25 cellular contexts compared by ENCODE assay signal in genomic region chr22:43625242-43625641, GRCh38.
"Had no signal": no experiment of that assay in that cellular context is flagged by ENCODE, and none has a peak within 500 bp of the region (broad histone marks: within the 10 kb centered on the region; RNA-seq: fewer than 3 reads in every experiment).

No MANE protein-coding gene starts in this region.

- H3K36me3 ChIP-seq: breast epithelium, gastrocnemius medialis, heart left ventricle, left lung, sigmoid colon, thoracic aorta, upper lobe of left lung had no signal

- H3K4me1 Mint-ChIP-seq: activated B cell treated with CpG ODN at 0.5 μM for 24 hours; nephron; stimulated activated naive B cell treated with anti-CD40 and anti-IgM and Interleukin-4, amounts not matched to agents 10 μg/mL and 1 μg/mL and 100 μg/mL, for 72 hours had no signal

- DNase-seq: activated B cell treated with CpG ODN at 0.5 μM for 24 hours; activated CD4-positive, alpha-beta memory T cell treated with anti-CD3 and anti-CD28 coated beads for 36 hours; activated CD4-positive, alpha-beta T cell treated with anti-CD3 and anti-CD28 coated beads for 4 hours; activated gamma-delta T cell treated with Interleukin-2 at 50 U/mL for 16 hours; activated T-cell treated with anti-CD3 and anti-CD28 coated beads for 4 hours; cerebellar nuclear complex; effector CD8-positive, alpha-beta T cell; gastrocnemius medialis; heart left ventricle; kidney; left lung; midbrain; nucleus accumbens; posterior cingulate gyrus; sigmoid colon; stimulated activated CD4-positive, alpha-beta T cell treated with anti-CD3 and anti-CD28 coated beads, Interleukin-4, amount 100 ng/mL, for 4 hours; stimulated activated naive B cell treated with anti-CD40 and anti-IgM and Interleukin-4, amounts not matched to agents 10 μg/mL and 1 μg/mL and 100 μg/mL, for 72 hours; upper lobe of left lung had no signal

- H3K27me3 ChIP-seq: breast epithelium, gastrocnemius medialis, heart left ventricle, left lung, sigmoid colon, upper lobe of left lung had no signal

- H3K9me3 Mint-ChIP-seq: activated T-helper 1 cell treated with anti-CD3 and anti-CD28 coated beads, Interleukin-12 subunit alpha, Interleukin-12 subunit beta, Interleukin-2, Interleukin-4 antibody, amounts not matched to agents 30 ng/mL and 10 ng/mL and 1 ng/mL, durations not matched to agents 14 hours and 24 hours and 36 hours had no signal

- H3K27ac ChIP-seq: gastrocnemius medialis, heart left ventricle, left lung, sigmoid colon, thoracic aorta, upper lobe of left lung had no signal

- H3K27me3 Mint-ChIP-seq: activated B cell treated with CpG ODN at 0.5 μM for 24 hours; activated naive CD8-positive, alpha-beta T cell; dendritic cell treated with granulocyte-macrophage colony-stimulating factor and Interleukin-4, amounts not matched to agents 40 ng/mL and 50 ng/mL, for 4 days had no signal

- H3K4me3 Mint-ChIP-seq: activated B cell treated with CpG ODN at 0.5 μM for 24 hours; activated CD4-positive, alpha-beta memory T cell treated with anti-CD3 and anti-CD28 coated beads for 36 hours; activated naive CD8-positive, alpha-beta T cell; activated T-helper 1 cell treated with anti-CD3 and anti-CD28 coated beads, Interleukin-12 subunit alpha, Interleukin-12 subunit beta, Interleukin-2, Interleukin-4 antibody, amounts not matched to agents 30 ng/mL and 10 ng/mL and 1 ng/mL, durations not matched to agents 14 hours and 24 hours and 36 hours; dendritic cell treated with granulocyte-macrophage colony-stimulating factor and Interleukin-4, amounts not matched to agents 40 ng/mL and 50 ng/mL, for 4 days; nephron; stimulated activated naive B cell treated with anti-CD40 and anti-IgM and Interleukin-4, amounts not matched to agents 10 μg/mL and 1 μg/mL and 100 μg/mL, for 72 hours had no signal

- H3K4me1 ChIP-seq: breast epithelium, gastrocnemius medialis, left lung, sigmoid colon, upper lobe of left lung had no signal

- H3K9me3 ChIP-seq: gastrocnemius medialis, sigmoid colon, thoracic aorta, upper lobe of left lung had no signal

- ATAC-seq: esophagus mucosa; gastrocnemius medialis; heart left ventricle; left lung; stimulated activated naive B cell treated with anti-CD40 and anti-IgM and Interleukin-4, amounts not matched to agents 10 μg/mL and 1 μg/mL and 100 μg/mL, for 72 hours had no signal

- H3K36me3 Mint-ChIP-seq: activated CD4-positive, alpha-beta memory T cell treated with anti-CD3 and anti-CD28 coated beads for 36 hours; activated naive CD8-positive, alpha-beta T cell; stimulated activated naive B cell treated with anti-CD40 and anti-IgM and Interleukin-4, amounts not matched to agents 10 μg/mL and 1 μg/mL and 100 μg/mL, for 72 hours had no signal

- H3K27ac Mint-ChIP-seq: activated B cell treated with CpG ODN at 0.5 μM for 24 hours; activated CD4-positive, alpha-beta memory T cell treated with anti-CD3 and anti-CD28 coated beads for 36 hours; activated naive CD8-positive, alpha-beta T cell; activated T-helper 1 cell treated with anti-CD3 and anti-CD28 coated beads, Interleukin-12 subunit alpha, Interleukin-12 subunit beta, Interleukin-2, Interleukin-4 antibody, amounts not matched to agents 30 ng/mL and 10 ng/mL and 1 ng/mL, durations not matched to agents 14 hours and 24 hours and 36 hours; dendritic cell treated with granulocyte-macrophage colony-stimulating factor and Interleukin-4, amounts not matched to agents 40 ng/mL and 50 ng/mL, for 4 days; nephron; stimulated activated naive B cell treated with anti-CD40 and anti-IgM and Interleukin-4, amounts not matched to agents 10 μg/mL and 1 μg/mL and 100 μg/mL, for 72 hours had no signal

- H3K4me3 ChIP-seq: breast epithelium, gastrocnemius medialis, heart left ventricle, left lung, sigmoid colon, thoracic aorta, upper lobe of left lung had no signal
